In the genomic region with DNA sequence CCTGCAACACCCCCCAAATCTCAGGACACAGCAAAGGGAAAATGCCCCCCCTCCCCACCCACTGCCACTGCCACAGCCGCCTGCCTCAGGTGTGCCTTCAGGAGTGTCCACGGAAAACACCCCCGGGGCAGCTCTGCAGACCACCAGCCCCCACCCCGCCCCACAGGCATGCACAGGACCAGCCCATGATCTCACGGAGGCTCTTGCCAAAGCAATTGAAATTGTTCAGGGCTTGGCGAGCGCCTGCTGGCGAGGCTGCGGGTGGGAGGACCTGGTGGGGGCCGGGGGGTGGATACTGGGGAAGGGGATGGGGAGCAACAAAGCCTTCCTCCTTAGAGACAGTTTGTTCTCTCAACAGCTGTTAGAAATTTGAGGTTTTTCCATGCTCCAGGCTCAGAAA, we compare ENCODE assay signal across 20 cellular contexts.
DNase-seq lines count a peak whose midpoint lies in the region; ATAC-seq and TF ChIP-seq lines count a peak whose summit lies in the region.
"Had no signal": no experiment of that assay in that cellular context is flagged by ENCODE, and none has a peak within 500 bp of the region (broad histone marks: within the 10 kb centered on the region; RNA-seq: fewer than 3 reads in every experiment).

No MANE protein-coding gene starts in this region.

- TF ChIP-seq POLR2A in testis (IDR thresholded peaks at IDR 0.05) = no peak

- H3K27me3 Mint-ChIP-seq in brain = peaks cover 7% of the 10 kb centered on the region
- H3K27me3 Mint-ChIP-seq in nephron (ENCODE audit: low read depth) = peaks cover 30% of the 10 kb centered on the region

- H3K4me3 Mint-ChIP-seq in brain (no peak overlapping the region), nephron (no peak overlapping the region)
- H3K4me3 Mint-ChIP-seq: B cell; CD4-positive, alpha-beta T cell; CD8-positive, alpha-beta T cell had no signal

- H3K9me3 Mint-ChIP-seq in brain = peaks cover 0 to 11% (median 5%) of the 10 kb centered on the region in 5 experiments
- H3K9me3 Mint-ChIP-seq in nephron = peaks cover 8% of the 10 kb centered on the region
- H3K9me3 Mint-ChIP-seq: CD4-positive, alpha-beta T cell; CD8-positive, alpha-beta T cell had no signal

- H3K4me1 ChIP-seq in testis = peaks cover 6% of the 10 kb centered on the region
- H3K4me1 ChIP-seq: Caco-2 had no signal

- no peak for TF ChIP-seq CTCF in brain (conservative IDR thresholded peaks at IDR 0.05)
- TF ChIP-seq CTCF in nephron (IDR thresholded peaks at IDR 0.05; ENCODE audit: unreplicated experiment in 3 of 3) = no peak
- no peak for TF ChIP-seq CTCF in testis (IDR thresholded peaks at IDR 0.05)

- no peaks in the 10 kb centered on the region for H3K9me3 ChIP-seq in testis
- H3K9me3 ChIP-seq: A549, Caco-2 had no signal

- H3K27ac ChIP-seq in testis = no peak overlapping the region
- H3K27ac ChIP-seq: 22Rv1; A549; BLaER1 treated with 17β-estradiol and CSF1 and Interleukin-3, amounts not matched to agents 10 nM and 100 nM; C4-2B had no signal

- no peaks in the 10 kb centered on the region for H3K36me3 ChIP-seq in testis (ENCODE audit: low read depth, missing control alignments)
- H3K36me3 ChIP-seq: BLaER1 treated with 17β-estradiol and CSF1 and Interleukin-3, amounts not matched to agents 10 nM and 100 nM had no signal

- DNase-seq in left ventricle myocardium superior = no peak
- no peak for DNase-seq in cardiac septum (ENCODE audit: low spot score)
- peak; percentile 34 for DNase-seq in testis
- no peak for DNase-seq in SIG-M5 treated with dmso at 0.1 percent for 504 hours (lab: John Stamatoyannopoulos, UW; ENCODE audit: unreplicated experiment)
- DNase-seq in midbrain (lab: John Stamatoyannopoulos, UW) = no peak
- DNase-seq in islet precursor cell = no peak
- DNase-seq: AML-193; Caco-2; Calu3; CD4-positive, alpha-beta T cell; CD8-positive, alpha-beta T cell; DMS79 treated with DMSO at 0.1 percent for 48 hours; GF-D8 had no signal

- peak overlapping the region in 4 of 5 experiments; percentile 0 to 85 (median 46) for H3K27ac Mint-ChIP-seq in brain
- H3K27ac Mint-ChIP-seq in nephron = peak overlapping the region in 2 of 3 experiments; percentile 20 to 47
- H3K27ac Mint-ChIP-seq: B cell; CD4-positive, alpha-beta T cell; CD8-positive, alpha-beta T cell had no signal

- ATAC-seq in left ventricle myocardium superior = peak; percentile 43
- ATAC-seq: A549; CD8-positive, alpha-beta T cell had no signal

- 45 to 70% methylated on average over 8 to 9 of the region's 10 CpGs for WGBS in testis, 2 donors

- H3K4me3 ChIP-seq in testis = no peak overlapping the region
- H3K4me3 ChIP-seq: A549; BLaER1 treated with 17β-estradiol and CSF1 and Interleukin-3, amounts not matched to agents 10 nM and 100 nM had no signal

- peaks cover 16% of the 10 kb centered on the region for H3K4me1 Mint-ChIP-seq in brain
- H3K4me1 Mint-ChIP-seq in nephron = peaks cover 32% of the 10 kb centered on the region
- H3K4me1 Mint-ChIP-seq: B cell had no signal

- intact Hi-C loops in left ventricle myocardium superior (cut with micrococcal nuclease) (no loop called here), cardiac septum (cut with DNase I) (no loop called here), testis (cut with DNase I; ENCODE audit: low total_unique reads) (no loop called here)

- no peaks in the 10 kb centered on the region for H3K36me3 Mint-ChIP-seq in brain
- H3K36me3 Mint-ChIP-seq in nephron (ENCODE audit: low read depth) = no peaks in the 10 kb centered on the region
- H3K36me3 Mint-ChIP-seq: CD8-positive, alpha-beta T cell had no signal

- H3K27me3 ChIP-seq in testis = no peaks in the 10 kb centered on the region
- H3K27me3 ChIP-seq: BLaER1 treated with 17β-estradiol and CSF1 and Interleukin-3, amounts not matched to agents 10 nM and 100 nM had no signal
